Comparison of ENCODE assay signal across 13 cellular contexts in genomic region chr5:74232281-74232680, GRCh38.
DNase-seq lines count a peak whose midpoint lies in the region; ATAC-seq and TF ChIP-seq lines count a peak whose summit lies in the region.
"Had no signal": no experiment of that assay in that cellular context is flagged by ENCODE, and none has a peak within 500 bp of the region (broad histone marks: within the 10 kb centered on the region; RNA-seq: fewer than 3 reads in every experiment).

No MANE protein-coding gene starts in this region.

- peaks cover 20% of the 10 kb centered on the region for H3K27me3 Mint-ChIP-seq in activated naive CD8-positive, alpha-beta T cell treated with anti-CD3 and anti-CD28 coated beads, Interleukin-2, amount 50 U/mL, for 24 hours
- H3K27me3 Mint-ChIP-seq in activated naive CD8-positive, alpha-beta T cell treated with anti-CD3 and anti-CD28 coated beads for 36 hours = peaks cover 15% of the 10 kb centered on the region

- no peak overlapping the region for H3K4me3 ChIP-seq in HAP-1
- H3K4me3 ChIP-seq: dorsolateral prefrontal cortex, suprapubic skin had no signal

- ATAC-seq in activated naive CD8-positive, alpha-beta T cell treated with anti-CD3 and anti-CD28 coated beads, Interleukin-2, amount 50 U/mL, for 24 hours = peak; percentile 65
- ATAC-seq in SK-N-SH treated with all-trans-retinoic acid at 6 μM for 48 hours (peak; percentile 41; the same call in 2 of the 3 replicates), foreskin keratinocyte (peak; percentile 96), GM21528 (IDR thresholded peaks at IDR 0.05; ENCODE audit: low FRiP score, unreplicated experiment) (no peak), GM21529 (IDR thresholded peaks at IDR 0.05; ENCODE audit: unreplicated experiment) (no peak)

- H3K27me3 ChIP-seq in foreskin keratinocyte = no peaks in the 10 kb centered on the region
- H3K27me3 ChIP-seq in HAP-1 (ENCODE audit: low read depth) = 0 out of 2 replicates have a peak, but pooled peaks cover 3% of the 10 kb centered on the region
- H3K27me3 ChIP-seq: BE2C, suprapubic skin had no signal

- H3K36me3 ChIP-seq in HAP-1 (replicated peaks) = no peaks in the 10 kb centered on the region
- H3K36me3 ChIP-seq: BE2C, suprapubic skin had no signal

- no peaks in the 10 kb centered on the region for H3K9me3 ChIP-seq in HAP-1
- H3K9me3 ChIP-seq: BE2C, suprapubic skin had no signal

- no peak for TF ChIP-seq CTCF in foreskin keratinocyte (conservative IDR thresholded peaks at IDR 0.05)

- peaks cover 9% of the 10 kb centered on the region for H3K9me3 Mint-ChIP-seq in activated naive CD8-positive, alpha-beta T cell treated with anti-CD3 and anti-CD28 coated beads, Interleukin-2, amount 50 U/mL, for 24 hours
- peaks cover 2% of the 10 kb centered on the region for H3K9me3 Mint-ChIP-seq in activated naive CD8-positive, alpha-beta T cell treated with anti-CD3 and anti-CD28 coated beads for 36 hours

- in situ Hi-C loops in HAP-1 (cut with MboI; ENCODE audit: low sequenced_read_pairs) = no loop called here

- H3K27ac ChIP-seq in foreskin keratinocyte = peak overlapping the region; percentile 86
- H3K27ac ChIP-seq: HL-60, suprapubic skin had no signal

- no peak overlapping the region for H3K4me3 Mint-ChIP-seq in activated naive CD8-positive, alpha-beta T cell treated with anti-CD3 and anti-CD28 coated beads, Interleukin-2, amount 50 U/mL, for 24 hours
- no peak overlapping the region for H3K4me3 Mint-ChIP-seq in activated naive CD8-positive, alpha-beta T cell treated with anti-CD3 and anti-CD28 coated beads for 36 hours

- H3K4me1 Mint-ChIP-seq in activated naive CD8-positive, alpha-beta T cell treated with anti-CD3 and anti-CD28 coated beads, Interleukin-2, amount 50 U/mL, for 24 hours = peaks cover 7% of the 10 kb centered on the region
- peaks cover 5% of the 10 kb centered on the region for H3K4me1 Mint-ChIP-seq in activated naive CD8-positive, alpha-beta T cell treated with anti-CD3 and anti-CD28 coated beads for 36 hours

- no peaks in the 10 kb centered on the region for H3K36me3 Mint-ChIP-seq in activated naive CD8-positive, alpha-beta T cell treated with anti-CD3 and anti-CD28 coated beads, Interleukin-2, amount 50 U/mL, for 24 hours (ENCODE audit: low read depth)
- H3K36me3 Mint-ChIP-seq in activated naive CD8-positive, alpha-beta T cell treated with anti-CD3 and anti-CD28 coated beads for 36 hours = no peaks in the 10 kb centered on the region

- H3K4me1 ChIP-seq in foreskin keratinocyte (peaks cover 26% of the 10 kb centered on the region), HAP-1 (no peaks in the 10 kb centered on the region)
- H3K4me1 ChIP-seq: BE2C, suprapubic skin had no signal

- DNase-seq in activated naive CD8-positive, alpha-beta T cell treated with anti-CD3 and anti-CD28 coated beads, Interleukin-2, amount 50 U/mL, for 24 hours = no peak
- DNase-seq in activated naive CD8-positive, alpha-beta T cell treated with anti-CD3 and anti-CD28 coated beads for 36 hours = no peak
- DNase-seq in foreskin keratinocyte (peak; percentile 98), superior temporal gyrus (ENCODE audit: extremely low spot score) (peak; percentile 35), HAP-1 (ENCODE audit: low spot score in 2 of 2) (no peak)
- DNase-seq: BE2C, NCI-H1417 had no signal

- H3K27ac Mint-ChIP-seq in activated naive CD8-positive, alpha-beta T cell treated with anti-CD3 and anti-CD28 coated beads, Interleukin-2, amount 50 U/mL, for 24 hours = no peak overlapping the region
- no peak overlapping the region for H3K27ac Mint-ChIP-seq in activated naive CD8-positive, alpha-beta T cell treated with anti-CD3 and anti-CD28 coated beads for 36 hours

TF ChIP-seq in SK-N-SH treated with all-trans-retinoic acid at 6 μM for 48 hours, 23 proteins besides CTCF, POLR2A, EP300 and RAD21:
- TF ChIP-seq TSHZ2 (CRISPR knock-in tag; IDR thresholded peaks at IDR 0.05) (no peak), TOX (CRISPR knock-in tag; IDR thresholded peaks at IDR 0.05; ENCODE audit: borderline replicate concordance) (no peak), ZC3H10 (CRISPR knock-in tag; IDR thresholded peaks at IDR 0.05) (no peak), PPARA (CRISPR knock-in tag; IDR thresholded peaks at IDR 0.05; ENCODE audit: borderline replicate concordance) (no peak), ISL1 (CRISPR knock-in tag; IDR thresholded peaks at IDR 0.05) (no peak), ZFP3 (CRISPR knock-in tag; IDR thresholded peaks at IDR 0.05) (no peak), CSRNP3 (CRISPR knock-in tag; IDR thresholded peaks at IDR 0.05) (no peak), TCF4 (CRISPR knock-in tag; IDR thresholded peaks at IDR 0.05; ENCODE audit: borderline replicate concordance) (no peak), OSR1 (CRISPR knock-in tag; IDR thresholded peaks at IDR 0.05) (no peak), BACH2 (CRISPR knock-in tag; IDR thresholded peaks at IDR 0.05; ENCODE audit: borderline replicate concordance) (no peak), ZFP30 (CRISPR knock-in tag; IDR thresholded peaks at IDR 0.05) (no peak)

Comparison
In these comparisons a context has a peak if more than half of its experiments do, and no peak if none do; other contexts are left out.
1. ATAC-seq: peak in activated naive CD8-positive, alpha-beta T cell treated with anti-CD3 and anti-CD28 coated beads, Interleukin-2, amount 50 U/mL, for 24 hours (single experiment), SK-N-SH treated with all-trans-retinoic acid at 6 μM for 48 hours (single experiment) and foreskin keratinocyte (single experiment); none in GM21528 (single experiment) and GM21529 (single experiment).
2. DNase-seq: peak in foreskin keratinocyte (2 of 2) and superior temporal gyrus (single experiment); none in activated naive CD8-positive, alpha-beta T cell treated with anti-CD3 and anti-CD28 coated beads, Interleukin-2, amount 50 U/mL, for 24 hours (single experiment), activated naive CD8-positive, alpha-beta T cell treated with anti-CD3 and anti-CD28 coated beads for 36 hours (single experiment) and HAP-1 (0 of 2).